Comparison of ENCODE assay signal across 8 cellular contexts in genomic region chr1:24964811-24965570, GRCh38. TPM values are rescaled to one million over a fixed set of nuclear protein-coding genes. Genes with fewer than 3 reads are reported as not detected.
DNase-seq lines count a peak whose midpoint lies in the region; ATAC-seq and TF ChIP-seq lines count a peak whose summit lies in the region.

No MANE protein-coding gene starts in this region.

- H3K9me3 ChIP-seq in Peyer's patch (no peaks in the 10 kb centered on the region), psoas muscle (no peaks in the 10 kb centered on the region), GM23248 (ENCODE audit: low read depth) (no peaks in the 10 kb centered on the region)

- DNase-seq in Peyer's patch (peak; percentile 67 to 95 (median 92)), psoas muscle (peak; percentile 34 to 53), DMS53 (lab: John Stamatoyannopoulos, UW) (no peak), GM23248 (no peak), NCI-H2171 treated with DMSO at 0.1 percent for 48 hours (lab: John Stamatoyannopoulos, UW) (no peak)
- peak; percentile 97 for DNase-seq in activated naive CD4-positive, alpha-beta T cell treated with anti-CD3 and anti-CD28 coated beads for 36 hours

- in situ Hi-C loops in GM23248 (cut with MboI), result no loop called here

- ATAC-seq in GM18511 (IDR thresholded peaks at IDR 0.05; ENCODE audit: unreplicated experiment), result peak; percentile 89
- peak; percentile 91 for ATAC-seq in HG02798 (IDR thresholded peaks at IDR 0.05; ENCODE audit: poor library complexity, unreplicated experiment)
- ATAC-seq in psoas muscle, result no peak

- peak overlapping the region; percentile 81 to 90 (median 85) for H3K27ac ChIP-seq in Peyer's patch
- no peak overlapping the region for H3K27ac ChIP-seq in psoas muscle
- H3K27ac ChIP-seq in GM23248, result no peak overlapping the region

- peak overlapping the region; percentile 98 for H3K27ac Mint-ChIP-seq in activated naive CD4-positive, alpha-beta T cell treated with anti-CD3 and anti-CD28 coated beads for 36 hours

- H3K4me2 ChIP-seq in GM23248 (ENCODE audit: unreplicated experiment), result no peak overlapping the region

- no peaks in the 10 kb centered on the region for H3F3A ChIP-seq in GM23248 (ENCODE audit: insufficient read depth)

- no peak overlapping the region for H2AFZ ChIP-seq in GM23248

- H3K27me3 ChIP-seq in Peyer's patch (no peaks in the 10 kb centered on the region), psoas muscle (ENCODE audit: insufficient read depth in 3 of 3, low read length in 2 of 3) (peaks cover 0 to 43% (median 5%) of the 10 kb centered on the region in 3 donors), GM23248 (replicated peaks; ENCODE audit: insufficient read depth) (no peaks in the 10 kb centered on the region)

- H3K9me3 Mint-ChIP-seq in activated naive CD4-positive, alpha-beta T cell treated with anti-CD3 and anti-CD28 coated beads for 36 hours, result no peaks in the 10 kb centered on the region

- H3K9ac ChIP-seq in GM23248, result no peak overlapping the region

- WGBS in psoas muscle, 3 donors, result 84 to 90% (median 88%) methylated on average over 31 to 32 of the region's 32 CpGs
- WGBS in GM23248 (ENCODE audit: low coverage in 1 of 2, low lambda C conversion rate in 2 of 2, missing lambda C conversion rate in 2 of 2), 2 experiments, result 88 to 89% methylated on average over 28 to 32 of the region's 32 CpGs

- H3K4me3 ChIP-seq in Peyer's patch, result peak overlapping the region; percentile 35 to 46 (median 40)
- H3K4me3 ChIP-seq in psoas muscle, result no peak overlapping the region
- H3K4me3 ChIP-seq in GM23248, result no peak overlapping the region

- CTCF ChIA-PET in activated naive CD4-positive, alpha-beta T cell treated with anti-CD3 and anti-CD28 coated beads for 36 hours (lab: Charles Lee), result interaction anchor here (0.5 to 8.0 kb wide), 15 partner anchors 9 to 1340 kb away, joined by 3 to 60 read pairs (median 6); partner anchors contain the start of gene RUNX3

- H3K9me2 ChIP-seq in GM23248 (ENCODE audit: insufficient read depth), result no peaks in the 10 kb centered on the region

- H3K4me1 ChIP-seq in Peyer's patch (peaks cover 0 to 18% (median 5%) of the 10 kb centered on the region in 4 donors), psoas muscle (no peaks in the 10 kb centered on the region), GM23248 (ENCODE audit: insufficient read depth) (0 out of 2 replicates have a peak, but pooled peaks cover under 1% of the 10 kb centered on the region)

- H3K36me3 ChIP-seq in Peyer's patch (no peaks in the 10 kb centered on the region), psoas muscle (ENCODE audit: insufficient read depth in 1 of 2, low read depth in 1 of 2) (no peaks in the 10 kb centered on the region), GM23248 (ENCODE audit: low read depth) (no peaks in the 10 kb centered on the region)

- H3K4me3 Mint-ChIP-seq in activated naive CD4-positive, alpha-beta T cell treated with anti-CD3 and anti-CD28 coated beads for 36 hours, result peak overlapping the region; percentile 92

- H3K27me3 Mint-ChIP-seq in activated naive CD4-positive, alpha-beta T cell treated with anti-CD3 and anti-CD28 coated beads for 36 hours (ENCODE audit: low read depth), result no peaks in the 10 kb centered on the region

- TF ChIP-seq CTCF in Peyer's patch (IDR thresholded peaks at IDR 0.05) (no peak), psoas muscle (IDR thresholded peaks at IDR 0.05) (no peak)

- intact Hi-C loops in activated naive CD4-positive, alpha-beta T cell treated with anti-CD3 and anti-CD28 coated beads for 36 hours (cut with micrococcal nuclease), result loop anchor here (1.0 to 10.0 kb wide), 4 partner anchors 10 to 480 kb away; partner anchors contain the start of gene SYF2
- intact Hi-C loops in psoas muscle (cut with DNase I), result no loop called here

- H4K20me1 ChIP-seq in GM23248 (ENCODE audit: insufficient read depth), result no peaks in the 10 kb centered on the region

- no peaks in the 10 kb centered on the region for H3K79me2 ChIP-seq in GM23248 (ENCODE audit: insufficient read depth)

- H3K4me1 Mint-ChIP-seq in activated naive CD4-positive, alpha-beta T cell treated with anti-CD3 and anti-CD28 coated beads for 36 hours (ENCODE audit: low read depth), result peaks cover 82% of the 10 kb centered on the region

- H3K36me3 Mint-ChIP-seq in activated naive CD4-positive, alpha-beta T cell treated with anti-CD3 and anti-CD28 coated beads for 36 hours (ENCODE audit: low read depth), result peaks cover 42% of the 10 kb centered on the region

- peak; percentile 35 to 38 for TF ChIP-seq POLR2A in Peyer's patch (IDR thresholded peaks at IDR 0.05)

RNA-seq across cellular contexts. Expression of gene RUNX3, which starts 34.9 kb away (rescaled TPM):
- total RNA-seq in Peyer's patch (1 to 10 TPM; 2.1 to 9.9 (median 6.0) TPM), psoas muscle (under 1 TPM; 0.28 to 0.59 (median 0.58) TPM)
- 10 to 100 TPM; 72.3 to 83.8 TPM for total RNA-seq in activated naive CD4-positive, alpha-beta T cell treated with anti-CD3 and anti-CD28 coated beads for 36 hours
- polyA plus RNA-seq in psoas muscle (under 1 TPM; 0.16 to 0.20 (median 0.18) TPM), GM23248 (2016; fragmentation: Nextera tagmentation; extraction: Ambion mirVana) (1.3 and 1.4 TPM in 2 replicates)
- total RNA-seq in GM23248 (2014; rRNA removed; shearing (Covaris generic)), result 0.43 and 2.7 TPM in 2 replicates

Comparison
In these comparisons a context has a peak if more than half of its experiments do, and no peak if none do; other contexts are left out.
1. ATAC-seq: peak in GM18511 (single experiment) and HG02798 (single experiment); none in psoas muscle (0 of 4).
2. DNase-seq: peak in Peyer's patch (3 of 3), activated naive CD4-positive, alpha-beta T cell treated with anti-CD3 and anti-CD28 coated beads for 36 hours (single experiment) and psoas muscle (2 of 2); none in DMS53 (single experiment), GM23248 (single experiment) and NCI-H2171 treated with DMSO at 0.1 percent for 48 hours (single experiment).
3. H3K27ac ChIP-seq: peak in Peyer's patch (4 of 4); none in psoas muscle (single experiment) and GM23248 (single experiment).
4. H3K4me3 ChIP-seq: peak in Peyer's patch (4 of 4); none in psoas muscle (single experiment) and GM23248 (single experiment).
5. RNA of gene RUNX3, which starts 34.9 kb away (total RNA-seq): 72.3 to 83.8 TPM in activated naive CD4-positive, alpha-beta T cell treated with anti-CD3 and anti-CD28 coated beads for 36 hours; 2.1 to 9.9 TPM in Peyer's patch, 0.28 to 0.59 TPM in psoas muscle and 0.43 to 2.7 TPM in GM23248; every median in the first group is over 4 times any median in the second.